22 cellular contexts compared by ENCODE assay signal in genomic region chr3:37025562-37026335, GRCh38.
"Had no signal": no experiment of that assay in that cellular context is flagged by ENCODE, and none has a peak within 500 bp of the region (broad histone marks: within the 10 kb centered on the region; RNA-seq: fewer than 3 reads in every experiment).

No MANE protein-coding gene starts in this region.

- H3K4me3 ChIP-seq: breast epithelium, hepatocyte, pancreas, prostate gland had no signal

- H2AFZ ChIP-seq: hepatocyte had no signal

- H3K36me3 ChIP-seq: prostate gland had no signal

- H3K4me2 ChIP-seq: hepatocyte had no signal

- FAIRE-seq: frontal cortex, pancreas, urothelium cell line had no signal

- H3K9me3 ChIP-seq: breast epithelium, pancreas, prostate gland had no signal

- ATAC-seq: activated naive CD8-positive, alpha-beta T cell treated with anti-CD3 and anti-CD28 coated beads, Interleukin-2, amount 50 U/mL, for 24 hours; left cardiac atrium; naive thymus-derived CD4-positive, alpha-beta T cell had no signal

- H3K79me2 ChIP-seq: hepatocyte had no signal

- H3K4me1 ChIP-seq: breast epithelium, pancreas had no signal

- H3K27me3 ChIP-seq: breast epithelium, hepatocyte, pancreas had no signal

- DNase-seq: activated CD4-positive, alpha-beta memory T cell treated with anti-CD3 and anti-CD28 coated beads, Interleukin-2, amount 10 ng/mL, durations not matched to agents 7 days and 5 days; activated CD4-positive, alpha-beta T cell treated with anti-CD3 and anti-CD28 coated beads for 1 hour; activated CD4-positive, alpha-beta T cell treated with anti-CD3 and anti-CD28 coated beads, Interleukin-2, amount 10 ng/mL, durations not matched to agents 7 days and 5 days; activated CD8-positive, alpha-beta memory T cell treated with anti-CD3 and anti-CD28 coated beads, Interleukin-2, amount 50 U/mL, for 48 hours; activated naive CD8-positive, alpha-beta T cell treated with anti-CD3 and anti-CD28 coated beads, Interleukin-2, amount 50 U/mL, for 24 hours; activated T-cell treated with anti-CD3 and anti-CD28 coated beads, Interleukin-2, amount 50 U/mL, for 24 hours; amygdala; dermis blood vessel endothelial cell; effector CD4-positive, alpha-beta T cell; islet precursor cell; left cardiac atrium; naive thymus-derived CD4-positive, alpha-beta T cell; pancreas; retina; stimulated activated naive CD4-positive, alpha-beta T cell treated with Interleukin-2 at 50 U/mL for 16 hours; T1000 had no signal

- H3K27ac ChIP-seq: breast epithelium, epithelial cell of prostate, hepatocyte, prostate gland had no signal
